In the genomic region with DNA sequence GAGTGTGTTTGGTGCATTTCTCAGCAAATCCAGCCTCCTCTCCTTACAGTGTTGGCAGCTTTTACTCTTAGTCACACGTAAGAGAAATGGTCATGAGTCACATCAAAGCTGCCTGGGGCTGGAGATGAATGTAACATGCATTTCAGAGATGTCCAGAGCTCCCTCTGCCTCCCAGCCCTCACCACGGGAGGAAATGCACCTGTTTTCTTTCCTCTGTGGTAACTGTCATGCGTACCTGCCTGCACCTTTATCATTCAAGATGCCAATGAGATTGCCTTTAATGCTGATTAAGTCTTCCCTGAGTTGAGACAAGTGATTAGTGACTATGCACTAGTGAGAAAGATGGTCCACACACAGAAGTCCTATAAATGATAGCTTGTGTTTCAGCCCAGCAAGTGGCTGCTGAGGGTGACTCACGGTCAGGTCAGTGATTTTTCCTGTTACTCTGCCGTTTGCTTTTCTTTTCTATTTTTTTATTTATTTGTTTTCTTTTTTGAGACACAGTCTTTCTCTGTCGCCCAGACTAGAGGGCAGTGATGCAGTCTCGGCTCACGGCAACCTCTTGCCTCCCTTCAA, we compare ENCODE assay signal across 8 cellular contexts.
A peak's percentile ranks its signal among the peaks of the same experiment; 100 is the strongest.
DNase-seq lines count a peak whose midpoint lies in the region; ATAC-seq and TF ChIP-seq lines count a peak whose summit lies in the region.

No MANE protein-coding gene starts in this region.

- H2AFZ ChIP-seq in DND-41 (ENCODE audit: low read depth, low read length), result no peak overlapping the region

- no peak overlapping the region for H3K27ac ChIP-seq in DND-41 (ENCODE audit: low read length)
- peak overlapping the region; percentile 68 to 70 for H3K27ac ChIP-seq in coronary artery
- peak overlapping the region in 1 of 2 donors; percentile 63 for H3K27ac ChIP-seq in ovary
- H3K27ac ChIP-seq in testis, result no peak overlapping the region

- H3K79me2 ChIP-seq in DND-41 (ENCODE audit: insufficient read depth, low read length), result no peaks in the 10 kb centered on the region

- H3K4me3 ChIP-seq in DND-41 (ENCODE audit: low read depth in 1 of 2, low read length in 2 of 2) (no peak overlapping the region), coronary artery (peak overlapping the region; percentile 36), ovary (no peak overlapping the region), testis (no peak overlapping the region)

- 37 to 46% (median 42%) methylated on average over 8 of the region's 8 CpGs for WGBS in ovary, 3 donors
- WGBS in testis, 2 donors, result 53 to 70% methylated on average over 8 of the region's 8 CpGs

- H4K20me1 ChIP-seq in DND-41 (ENCODE audit: insufficient read depth, low read length), result no peaks in the 10 kb centered on the region

- no peak for TF ChIP-seq POLR2A in ovary (IDR thresholded peaks at IDR 0.05)
- no peak for TF ChIP-seq POLR2A in testis (IDR thresholded peaks at IDR 0.05)

- H3K36me3 ChIP-seq in DND-41 (ENCODE audit: insufficient read depth, low read length), result no peaks in the 10 kb centered on the region
- H3K36me3 ChIP-seq in ovary, result no peaks in the 10 kb centered on the region
- H3K36me3 ChIP-seq in testis (ENCODE audit: low read depth, missing control alignments), result no peaks in the 10 kb centered on the region

- TF ChIP-seq EP300 in ovary (IDR thresholded peaks at IDR 0.05), result no peak

- no peak for TF ChIP-seq CTCF in DND-41 (IDR thresholded peaks at IDR 0.05; ENCODE audit: borderline replicate concordance, extremely low read depth, low read length, poor library complexity, severe bottlenecking)
- TF ChIP-seq CTCF in coronary artery (IDR thresholded peaks at IDR 0.05), result no peak
- TF ChIP-seq CTCF in ovary (IDR thresholded peaks at IDR 0.05), result no peak
- TF ChIP-seq CTCF in testis (IDR thresholded peaks at IDR 0.05), result no peak

- 0 out of 3 replicates have a peak, but pooled peaks have one; percentile 37 for ATAC-seq in DND-41 (ENCODE audit: insufficient read depth, low read depth)
- ATAC-seq in Right ventricle myocardium superior (ENCODE audit: poor library complexity), result no peak
- no peak for ATAC-seq in GM18498 (IDR thresholded peaks at IDR 0.05; ENCODE audit: unreplicated experiment)
- ATAC-seq in GM18909 (IDR thresholded peaks at IDR 0.05; ENCODE audit: poor library complexity, unreplicated experiment), result no peak

- no peak overlapping the region for H3K4me2 ChIP-seq in DND-41 (ENCODE audit: insufficient read depth, low read length)

- DNase-seq in DND-41 (no peak), NCI-H460 (ENCODE audit: extremely low read depth, low read depth) (peak; percentile 85), coronary artery (ENCODE audit: low spot score) (no peak), ovary (peak in 3 of 5 donors; percentile 33 to 59 (median 44)), Right ventricle myocardium superior (no peak), testis (no peak)

- no peaks in the 10 kb centered on the region for H3K4me1 ChIP-seq in DND-41 (ENCODE audit: insufficient read depth, low read length)
- H3K4me1 ChIP-seq in ovary (ENCODE audit: insufficient read depth), result peaks cover 6% of the 10 kb centered on the region
- no peaks in the 10 kb centered on the region for H3K4me1 ChIP-seq in testis

- H3K9ac ChIP-seq in DND-41 (ENCODE audit: low read depth, low read length), result no peak overlapping the region

- H3K27me3 ChIP-seq in DND-41 (ENCODE audit: insufficient read depth, low read length, poor library complexity) (no peaks in the 10 kb centered on the region), ovary (no peaks in the 10 kb centered on the region), testis (no peaks in the 10 kb centered on the region)

- intact Hi-C loops in ovary (cut with DNase I) (no loop called here), Right ventricle myocardium superior (cut with DNase I) (no loop called here), testis (cut with DNase I; ENCODE audit: low total_unique reads) (no loop called here)

- no peaks in the 10 kb centered on the region for H3K9me3 ChIP-seq in DND-41 (ENCODE audit: insufficient read depth, low read length, severe bottlenecking)
- H3K9me3 ChIP-seq in ovary, result no peaks in the 10 kb centered on the region
- H3K9me3 ChIP-seq in testis, result no peaks in the 10 kb centered on the region

Comparison
In these comparisons a context has a peak if more than half of its experiments do, and no peak if none do; other contexts are left out.
1. DNase-seq: peak in NCI-H460 (single experiment) and ovary (3 of 5); none in DND-41 (single experiment), coronary artery (single experiment), Right ventricle myocardium superior (single experiment) and testis (single experiment).
2. H3K27ac ChIP-seq: peak in coronary artery (2 of 2); none in DND-41 (single experiment) and testis (0 of 2).